15 cellular contexts compared by ENCODE assay signal in genomic region chr6:2194643-2195042, GRCh38. TPM values are rescaled to one million over a fixed set of nuclear protein-coding genes. Genes with fewer than 3 reads are reported as not detected.
DNase-seq lines count a peak whose midpoint lies in the region; ATAC-seq, FAIRE-seq and TF ChIP-seq lines count a peak whose summit lies in the region.
"Had no signal": no experiment of that assay in that cellular context is flagged by ENCODE, and none has a peak within 500 bp of the region (broad histone marks: within the 10 kb centered on the region; RNA-seq: fewer than 3 reads in every experiment).

No MANE protein-coding gene starts in this region.

- H3K4me3 ChIP-seq in K562: no peak overlapping the region

- H3K27ac ChIP-seq in K562 (ENCODE audit: extremely low read depth, low read depth, low read length): no peak overlapping the region
- H3K27ac ChIP-seq: C4-2B, KMS-11 had no signal

- peaks cover under 1 to 14% of the 10 kb centered on the region in 2 experiments; a peak in 1 of 5 replicates for H3K27me3 ChIP-seq in K562 (ENCODE audit: control insufficient read depth in 2 of 2, insufficient read depth in 2 of 2, low read length in 2 of 2)

- no peaks in the 10 kb centered on the region for H3K36me3 ChIP-seq in K562 (ENCODE audit: control insufficient read depth, insufficient read depth, low read length)

- TF ChIP-seq CTCF in K562 (IDR thresholded peaks at IDR 0.05 in 2 of 3, conservative IDR thresholded peaks at IDR 0.05 in 1 of 3; ENCODE audit: insufficient read depth in 2 of 3, low read depth in 1 of 3, low read length in 3 of 3): no peak

- no peaks in the 10 kb centered on the region for H3K79me2 ChIP-seq in K562 (ENCODE audit: control insufficient read depth, insufficient read depth, low read length)

- no peak for TF ChIP-seq POLR2A in K562 (conservative IDR thresholded peaks at IDR 0.05)

- H3K9me3 ChIP-seq in K562 (replicated peaks; ENCODE audit: control insufficient read depth, insufficient read depth, low read depth, low read length): no peaks in the 10 kb centered on the region

- DNase-seq in COLO829 (ENCODE audit: low spot score): peak; percentile 28
- peak; percentile 5 to 16 for DNase-seq in NCI-H526 (lab: John Stamatoyannopoulos, UW)
- DNase-seq in K562 (ENCODE audit: extremely low read depth in 1 of 4, low spot score in 3 of 4): no peak
- peak; percentile 39 for DNase-seq in renal cortical epithelial cell (ENCODE audit: low read depth)
- DNase-seq in DMS53 treated with DMSO at 0.1 percent for 48 hours (lab: John Stamatoyannopoulos, UW; ENCODE audit: unreplicated experiment): no peak
- DNase-seq: CD4-positive, alpha-beta memory T cell; COR-L47; DMS53; HCEC 1CT; HFFc6 had no signal

- TF ChIP-seq RAD21 in K562 (CRISPR knock-in tag; conservative IDR thresholded peaks at IDR 0.05 in 1 of 2, IDR thresholded peaks at IDR 0.05 in 1 of 2): no peak

- ATAC-seq in K562 (no peak), GM19324 (IDR thresholded peaks at IDR 0.05; ENCODE audit: low FRiP score, unreplicated experiment) (no peak), HG03095 (IDR thresholded peaks at IDR 0.05; ENCODE audit: unreplicated experiment) (no peak)

- CTCF ChIA-PET in K562 (lab: Yijun Ruan, JAX; ENCODE audit: low intra/inter-chr PET ratio): no interaction called here

- H3K4me2 ChIP-seq in K562 (ENCODE audit: insufficient read depth, low read length): no peak overlapping the region
- H3K4me2 ChIP-seq: KMS-11 had no signal

- no peak overlapping the region for H3K9ac ChIP-seq in K562 (ENCODE audit: insufficient read depth in 1 of 2, low read depth in 2 of 2, low read length in 2 of 2)
- H3K9ac ChIP-seq: KMS-11 had no signal

- POLR2A ChIA-PET in K562 (lab: Yijun Ruan, JAX): no interaction called here

- WGBS in K562 (ENCODE audit: insufficient coverage, low coverage, missing lambda C conversion rate): 0% methylated on average over 4 of the region's 4 CpGs

- peak; percentile 70 for FAIRE-seq in K562 (lab: Jason Lieb, UNC)
- FAIRE-seq: A204.1 had no signal

- BruUV-seq in K562 (replicated peaks; lab: Mats Ljungman, UMichigan): no TSS peak

- H3K9me1 ChIP-seq in K562 (ENCODE audit: control insufficient read depth, insufficient read depth, low read length): no peaks in the 10 kb centered on the region

- intact Hi-C loops in K562 (cut with micrococcal nuclease): loop anchor here (5.0 kb wide), 2 partner anchors 92 to 302 kb away; no protein-coding TSS in a partner anchor

- H3K4me1 ChIP-seq in K562 (replicated peaks in 1 of 2; ENCODE audit: control insufficient read depth in 2 of 2, insufficient read depth in 2 of 2, low read length in 2 of 2): peaks cover 0 to 5% of the 10 kb centered on the region in 2 experiments; a peak in 1 of 5 replicates

- H4K20me1 ChIP-seq in K562 (replicated peaks; ENCODE audit: control insufficient read depth, insufficient read depth, low read length): peaks cover 19% of the 10 kb centered on the region

- TF ChIP-seq EP300 in K562 (IDR thresholded peaks at IDR 0.05; ENCODE audit: low read length): no peak

- H2AFZ ChIP-seq in K562 (ENCODE audit: low read depth, low read length): no peak overlapping the region

- in situ Hi-C loops in K562 (cut with MboI): no loop called here

TF ChIP-seq in K562, 482 proteins besides CTCF, POLR2A, EP300 and RAD21:
- TF ChIP-seq RBM25 (IDR thresholded peaks at IDR 0.05; ENCODE audit: low read depth, low read length, severe bottlenecking) (no peak), SMARCB1 (IDR thresholded peaks at IDR 0.05; ENCODE audit: insufficient read length, low read depth) (no peak), U2AF1 (optimal IDR thresholded peaks at IDR 0.05; ENCODE audit: low read depth, low read length) (no peak), TEAD1 (CRISPR knock-in tag; IDR thresholded peaks at IDR 0.05) (no peak), CBX2 (IDR thresholded peaks at IDR 0.05; ENCODE audit: insufficient read depth, low read length, poor library complexity, severe bottlenecking) (no peak)

RNA-seq across cellular contexts. Expression of gene GMDS, which starts 50.8 kb away (rescaled TPM):
- 23.2 and 32.8 TPM in 2 replicates for total RNA-seq in K562 (2011; cell fraction: chromatin; rRNA removed; ENCODE audit: low replicate concordance)
- total RNA-seq in K562 (2011; cell fraction: nucleolus; rRNA removed): 10.0 and 15.4 TPM in 2 replicates
- total RNA-seq in K562 (2011; cell fraction: nucleoplasm; rRNA removed): 20.7 and 25.2 TPM in 2 replicates
- total RNA-seq in K562 (2014; rRNA removed) (10.1 and 13.4 TPM in 2 replicates), K562 (2014; rRNA removed; fragmentation: Illumina TruSeq; extraction: Trizol) (12.4 and 14.3 TPM in 2 replicates), K562 (2015; rRNA removed; fragmentation: Illumina TruSeq; extraction: Trizol) (11.6 and 14.3 TPM in 2 replicates), K562 (2021) (19.3 and 19.9 TPM in 2 replicates), renal cortical epithelial cell (24.0 and 32.9 TPM in 2 replicates)
- polyA plus RNA-seq in K562 (2011; rRNA removed) (8.6 and 13.5 TPM in 2 replicates), K562 (2014; fragmentation: Illumina TruSeq; extraction: Trizol) (25.3 and 31.8 TPM in 2 replicates), K562 (2014; fragmentation: Nextera tagmentation; extraction: Ambion mirVana) (under 1 TPM; 0.48 to 0.69 TPM), K562 (2014; rRNA removed) (18.3 and 23.7 TPM in 2 replicates)
- polyA plus RNA-seq in K562 (2011; cell fraction: cytosol; rRNA removed): 8.5 and 9.4 TPM in 2 replicates
- 5.7 and 6.0 TPM in 2 replicates for polyA plus RNA-seq in K562 (2011; cell fraction: nucleus; rRNA removed)
- polyA plus RNA-seq in K562 (2012): 15.9 and 17.4 TPM in 2 replicates
- 10.6 and 14.1 TPM in 2 replicates for polyA minus RNA-seq in K562 (2011; rRNA and poly(A)+ RNA removed)
- 5.7 and 9.4 TPM in 2 replicates for polyA minus RNA-seq in K562 (2011; cell fraction: cytosol; rRNA and poly(A)+ RNA removed)
- polyA minus RNA-seq in K562 (2011; cell fraction: nucleus; rRNA and poly(A)+ RNA removed): 10.6 and 14.6 TPM in 2 replicates

Comparison
In these comparisons a context has a peak if more than half of its experiments do, and no peak if none do; other contexts are left out.
1. DNase-seq: peak in COLO829 (single experiment), NCI-H526 (2 of 2) and renal cortical epithelial cell (single experiment); none in K562 (0 of 4) and DMS53 treated with DMSO at 0.1 percent for 48 hours (single experiment).